ENCODE assay signal across 8 cellular contexts in the genomic region with DNA sequence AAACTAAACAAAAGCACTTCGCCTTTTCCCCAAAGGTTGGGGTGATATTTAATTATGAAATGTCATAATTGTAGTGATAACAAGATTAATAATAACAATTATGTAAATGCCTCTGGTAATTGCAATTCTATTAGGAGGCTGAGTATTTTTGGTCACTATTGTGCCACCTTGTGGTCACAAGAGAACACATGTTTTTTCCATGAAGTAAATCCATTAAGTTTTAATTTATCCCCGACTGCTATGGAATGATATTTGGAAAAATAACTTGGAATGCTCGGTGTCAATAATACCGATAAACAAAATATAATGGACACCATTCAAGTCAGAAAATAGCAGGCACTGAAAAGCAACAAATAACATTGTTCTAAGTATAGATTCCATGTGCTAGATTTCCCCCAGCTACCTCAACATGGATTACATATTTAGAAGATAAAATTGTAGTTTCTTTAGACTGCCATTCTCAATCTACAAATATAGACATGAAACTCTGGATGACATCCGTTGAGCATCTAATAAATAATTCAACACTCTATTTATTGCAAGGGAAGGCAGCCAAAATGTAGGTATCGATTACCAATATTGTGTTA. TPM values are rescaled to one million over a fixed set of nuclear protein-coding genes. Genes with fewer than 3 reads are reported as not detected.
A peak's percentile ranks its signal among the peaks of the same experiment; 100 is the strongest.
DNase-seq lines count a peak whose midpoint lies in the region; ATAC-seq and TF ChIP-seq lines count a peak whose summit lies in the region.

No MANE protein-coding gene starts in this region.

- H3K4me3 ChIP-seq in lower lobe of right lung, result no peak overlapping the region

- H3K27me3 ChIP-seq in lower lobe of right lung (ENCODE audit: low read depth), result no peaks in the 10 kb centered on the region

- intact Hi-C loops in lower lobe of right lung (cut with DNase I), result no loop called here
- intact Hi-C loops in left colon (cut with DNase I, micrococcal nuclease), result loop anchor here in 1 of 2 donors (5.0 to 10.0 kb wide), 2 partner anchors 577 to 620 kb away; no protein-coding TSS in a partner anchor

- no peaks in the 10 kb centered on the region for H3K4me1 ChIP-seq in lower lobe of right lung

- no peaks in the 10 kb centered on the region for H3K36me3 ChIP-seq in lower lobe of right lung

- H3K9me3 ChIP-seq in lower lobe of right lung, result no peaks in the 10 kb centered on the region

- peak; percentile 79 for TF ChIP-seq CTCF in C4-2B (conservative IDR thresholded peaks at IDR 0.05)
- TF ChIP-seq CTCF in lower lobe of right lung (IDR thresholded peaks at IDR 0.05), result peak; percentile 68

- no peak for ATAC-seq in lower lobe of right lung
- no peak for ATAC-seq in left colon
- no peak for ATAC-seq in HG03280 (IDR thresholded peaks at IDR 0.05; ENCODE audit: unreplicated experiment)
- no peak for ATAC-seq in HG03097 (IDR thresholded peaks at IDR 0.05; ENCODE audit: low FRiP score, unreplicated experiment)
- no peak for ATAC-seq in GM21526 (IDR thresholded peaks at IDR 0.05; ENCODE audit: low FRiP score, unreplicated experiment)

- no peak overlapping the region for H3K27ac ChIP-seq in C4-2B
- H3K27ac ChIP-seq in lower lobe of right lung, result no peak overlapping the region

- DNase-seq in HCEC 1CT (peak; percentile 47), astrocyte of the hippocampus (ENCODE audit: low read depth, low spot score) (peak; percentile 65), lower lobe of right lung (no peak), left colon (no peak)

RNA-seq across cellular contexts. Expression of gene KCNJ2, which starts 25.0 kb away (rescaled TPM):
- total RNA-seq in lower lobe of right lung, result 15.6 TPM
- total RNA-seq in left colon, result 10 to 100 TPM; 17.6 to 25.8 TPM

Comparison
In these comparisons a context has a peak if more than half of its experiments do, and no peak if none do; other contexts are left out.
1. DNase-seq: peak in HCEC 1CT (single experiment) and astrocyte of the hippocampus (single experiment); none in lower lobe of right lung (single experiment) and left colon (0 of 2).